Comparison of ENCODE assay signal across 25 cellular contexts in genomic region chr4:74127745-74128144, GRCh38. TPM values are rescaled to one million over a fixed set of nuclear protein-coding genes. Genes with fewer than 3 reads are reported as not detected.
"Had no signal": no experiment of that assay in that cellular context is flagged by ENCODE, and none has a peak within 500 bp of the region (broad histone marks: within the 10 kb centered on the region; RNA-seq: fewer than 3 reads in every experiment).

No MANE protein-coding gene starts in this region.

- H3K27me3 ChIP-seq: dorsolateral prefrontal cortex, esophagus muscularis mucosa, gastrocnemius medialis, heart right ventricle, left lung had no signal

- FAIRE-seq: colon, endometrium, islet of Langerhans had no signal

- H3K27ac Mint-ChIP-seq: mesothelial cell of epicardium; naive B cell; naive thymus-derived CD8-positive, alpha-beta T cell had no signal

- H3K36me3 ChIP-seq: esophagus muscularis mucosa, gastrocnemius medialis, heart right ventricle, left lung, lower lobe of right lung had no signal

- H3K27ac ChIP-seq: coronary artery, dorsolateral prefrontal cortex, esophagus muscularis mucosa, gastrocnemius medialis, heart right ventricle, left lung, lower lobe of right lung had no signal

- H3K4me1 ChIP-seq: gastrocnemius medialis had no signal

- H3K9me3 ChIP-seq: esophagus muscularis mucosa, gastrocnemius medialis, lower lobe of right lung, mucosa of descending colon had no signal

- DNase-seq: dermis blood vessel endothelial cell; dorsolateral prefrontal cortex; effector CD4-positive, alpha-beta T cell; effector memory CD4-positive, alpha-beta T cell; foreskin fibroblast; foreskin melanocyte; gastrocnemius medialis; glutamatergic neuron; head of caudate nucleus; heart right ventricle; hippocampal formation; left cardiac atrium; left lung; left ventricle myocardium superior; lower lobe of right lung; mesenchymal stem cell; mucosa of descending colon; naive B cell; naive thymus-derived CD8-positive, alpha-beta T cell had no signal

- H3K4me1 Mint-ChIP-seq: mesothelial cell of epicardium; naive B cell; naive thymus-derived CD8-positive, alpha-beta T cell had no signal

- H3K4me3 Mint-ChIP-seq: mesothelial cell of epicardium; naive thymus-derived CD8-positive, alpha-beta T cell had no signal

- H3K36me3 Mint-ChIP-seq: mesothelial cell of epicardium, naive B cell had no signal

- H3K4me3 ChIP-seq: coronary artery, dorsolateral prefrontal cortex, esophagus muscularis mucosa, gastrocnemius medialis, heart right ventricle, left lung, lower lobe of right lung, mucosa of descending colon had no signal

- ATAC-seq: gastrocnemius medialis; heart right ventricle; left cardiac atrium; left lung; left ventricle myocardium superior; lower lobe of right lung; mucosa of descending colon; naive thymus-derived CD8-positive, alpha-beta T cell had no signal

RNA-seq across cellular contexts. Expression of gene CXCL2, which starts 28.8 kb away (rescaled TPM):
- total RNA-seq: naive thymus-derived CD8-positive, alpha-beta T cell had no signal
- polyA plus RNA-seq: naive thymus-derived CD8-positive, alpha-beta T cell had no signal
